Comparison of ENCODE assay signal across 9 cellular contexts in genomic region chr11:35143509-35144102, GRCh38.
DNase-seq lines count a peak whose midpoint lies in the region; ATAC-seq and TF ChIP-seq lines count a peak whose summit lies in the region.
"Had no signal": no experiment of that assay in that cellular context is flagged by ENCODE, and none has a peak within 500 bp of the region (broad histone marks: within the 10 kb centered on the region; RNA-seq: fewer than 3 reads in every experiment).

No MANE protein-coding gene starts in this region.

- H3K9ac ChIP-seq in BLaER1 treated with 17β-estradiol and CSF1 and Interleukin-3, amounts not matched to agents 10 nM and 100 nM = peak overlapping the region; percentile 31 to 98 (median 67)

- peaks cover 0 to 28% (median 16%) of the 10 kb centered on the region in 11 experiments; a peak in 17 of 22 replicates for H3K9me3 ChIP-seq in BLaER1 treated with 17β-estradiol and CSF1 and Interleukin-3, amounts not matched to agents 10 nM and 100 nM (replicated peaks in 1 of 11)
- no peaks in the 10 kb centered on the region for H3K9me3 ChIP-seq in neutrophil
- H3K9me3 ChIP-seq in tibial artery = no peaks in the 10 kb centered on the region

- H3K4me2 ChIP-seq in BLaER1 treated with 17β-estradiol and CSF1 and Interleukin-3, amounts not matched to agents 10 nM and 100 nM = peak overlapping the region; percentile 84 to 98 (median 94)

- peaks cover 32 to 90% (median 75%) of the 10 kb centered on the region in 11 experiments for H3K36me3 ChIP-seq in BLaER1 treated with 17β-estradiol and CSF1 and Interleukin-3, amounts not matched to agents 10 nM and 100 nM
- H3K36me3 ChIP-seq in brain microvascular endothelial cell (replicated peaks) (no peaks in the 10 kb centered on the region), neutrophil (no peaks in the 10 kb centered on the region), tibial artery (no peaks in the 10 kb centered on the region)

- H4K20me1 ChIP-seq in BLaER1 treated with 17β-estradiol and CSF1 and Interleukin-3, amounts not matched to agents 10 nM and 100 nM = peaks cover 56 to 94% (median 90%) of the 10 kb centered on the region in 11 experiments; a peak in 21 of 22 replicates

- in situ Hi-C loops in brain microvascular endothelial cell (cut with HindIII; ENCODE audit: low pct_ligation_motif_present, low sequenced_read_pairs) = no loop called here

- intact Hi-C loops in tibial artery (cut with DNase I; ENCODE audit: low total_unique reads) = loop anchor here (5.0 kb wide), 1 partner anchor 226 kb away; the partner anchor contains the start of genes APIP and PDHX

- no peaks in the 10 kb centered on the region; a peak in 1 of 22 replicates for H3K27me3 ChIP-seq in BLaER1 treated with 17β-estradiol and CSF1 and Interleukin-3, amounts not matched to agents 10 nM and 100 nM
- H3K27me3 ChIP-seq in brain microvascular endothelial cell (replicated peaks) (no peaks in the 10 kb centered on the region), neutrophil (no peaks in the 10 kb centered on the region), tibial artery (no peaks in the 10 kb centered on the region)

- ATAC-seq in HG02870 (IDR thresholded peaks at IDR 0.05; ENCODE audit: unreplicated experiment) (no peak), GM19452 (IDR thresholded peaks at IDR 0.05; ENCODE audit: unreplicated experiment) (no peak), GM21381 (IDR thresholded peaks at IDR 0.05; ENCODE audit: unreplicated experiment) (no peak)

- peak overlapping the region in 10 of 11 experiments; percentile 54 to 97 (median 86); a peak in 21 of 22 replicates for H3K27ac ChIP-seq in BLaER1 treated with 17β-estradiol and CSF1 and Interleukin-3, amounts not matched to agents 10 nM and 100 nM
- peak overlapping the region; percentile 73 for H3K27ac ChIP-seq in brain microvascular endothelial cell
- H3K27ac ChIP-seq in neutrophil = peak overlapping the region; percentile 90
- peak overlapping the region in 1 of 2 donors; percentile 88 for H3K27ac ChIP-seq in tibial artery

- DNase-seq in KG1 (lab: John Stamatoyannopoulos, UW) (peak; percentile 61), brain microvascular endothelial cell (no peak), tibial artery (no peak)
- DNase-seq: NCI-H510A had no signal

- peak overlapping the region; percentile 13 to 98 (median 94); a peak in 18 of 20 replicates for H3K4me3 ChIP-seq in BLaER1 treated with 17β-estradiol and CSF1 and Interleukin-3, amounts not matched to agents 10 nM and 100 nM
- H3K4me3 ChIP-seq in brain microvascular endothelial cell (ENCODE audit: low read depth, low read length) = peak overlapping the region; percentile 5
- H3K4me3 ChIP-seq in neutrophil (ENCODE audit: low read depth in 1 of 2, low read length in 1 of 2) = peak overlapping the region; percentile 49
- no peak overlapping the region for H3K4me3 ChIP-seq in tibial artery

- H3K4me1 ChIP-seq in BLaER1 treated with 17β-estradiol and CSF1 and Interleukin-3, amounts not matched to agents 10 nM and 100 nM = peaks cover 60 to 79% (median 69%) of the 10 kb centered on the region in 10 experiments
- H3K4me1 ChIP-seq in neutrophil (ENCODE audit: control insufficient read depth in 1 of 2, insufficient read depth in 1 of 2, low read depth in 1 of 2, low read length in 1 of 2) (peaks cover 83 to 88% of the 10 kb centered on the region in 2 experiments), tibial artery (peaks cover 0 to 83% (median 62%) of the 10 kb centered on the region in 4 donors)

- TF ChIP-seq CTCF in brain microvascular endothelial cell (IDR thresholded peaks at IDR 0.05; ENCODE audit: low read depth, low read length, missing control alignments) (no peak), neutrophil (IDR thresholded peaks at IDR 0.05) (no peak), tibial artery (IDR thresholded peaks at IDR 0.05) (no peak)

Comparison
In these comparisons a context has a peak if more than half of its experiments do, and no peak if none do; other contexts are left out.
1. H3K4me3 ChIP-seq: peak in BLaER1 treated with 17β-estradiol and CSF1 and Interleukin-3, amounts not matched to agents 10 nM and 100 nM (10 of 10), brain microvascular endothelial cell (single experiment) and neutrophil (2 of 2); none in tibial artery (0 of 2).